29 cellular contexts compared by ENCODE assay signal in genomic region chr18:29586210-29586609, GRCh38.
"Had no signal": no experiment of that assay in that cellular context is flagged by ENCODE, and none has a peak within 500 bp of the region (broad histone marks: within the 10 kb centered on the region; RNA-seq: fewer than 3 reads in every experiment).

No MANE protein-coding gene starts in this region.

- FAIRE-seq: endothelial cell of umbilical vein, islet of Langerhans had no signal

- H3K9me3 ChIP-seq: colonic mucosa, gastroesophageal sphincter, ovary, psoas muscle, sigmoid colon, testis, tibial artery had no signal

- H3K27ac ChIP-seq: colonic mucosa, esophagus muscularis mucosa, foreskin keratinocyte, gastroesophageal sphincter, heart left ventricle, hepatocyte, left lung, ovary, psoas muscle, sigmoid colon, testis, tibial artery had no signal

- H3K4me3 Mint-ChIP-seq: dendritic cell treated with granulocyte-macrophage colony-stimulating factor and Interleukin-4, amounts not matched to agents 40 ng/mL and 50 ng/mL, for 4 days; naive thymus-derived CD8-positive, alpha-beta T cell; nephron progenitor cell; stimulated activated memory B cell treated with anti-CD40 and anti-IgM and Interleukin-4, amounts not matched to agents 10 μg/mL and 1 μg/mL and 100 μg/mL, for 72 hours; type B pancreatic cell had no signal

- H3K36me3 ChIP-seq: colonic mucosa, esophagus muscularis mucosa, gastroesophageal sphincter, heart left ventricle, left lung, ovary, sigmoid colon, tibial artery had no signal

- H2AFZ ChIP-seq: hepatocyte had no signal

- H3K79me2 ChIP-seq: hepatocyte had no signal

- H3K27ac Mint-ChIP-seq: dendritic cell treated with granulocyte-macrophage colony-stimulating factor and Interleukin-4, amounts not matched to agents 40 ng/mL and 50 ng/mL, for 4 days; naive thymus-derived CD8-positive, alpha-beta T cell; nephron progenitor cell; stimulated activated memory B cell treated with anti-CD40 and anti-IgM and Interleukin-4, amounts not matched to agents 10 μg/mL and 1 μg/mL and 100 μg/mL, for 72 hours; type B pancreatic cell had no signal

- H3K4me1 ChIP-seq: colonic mucosa, esophagus muscularis mucosa, foreskin keratinocyte, gastroesophageal sphincter, heart left ventricle, left lung, psoas muscle, sigmoid colon, testis, tibial artery had no signal

- H3K4me2 ChIP-seq: hepatocyte had no signal

- DNase-seq: colonic mucosa; effector CD8-positive, alpha-beta T cell; foreskin keratinocyte; heart left ventricle; left cardiac atrium; left lung; mesenchymal stem cell; naive thymus-derived CD8-positive, alpha-beta T cell; nephron progenitor cell; occipital lobe; ovary; posterior cingulate gyrus; psoas muscle; right cardiac atrium; sigmoid colon; stimulated activated CD4-positive, alpha-beta T cell treated with anti-CD3 and anti-CD28 coated beads, Interleukin-2, amount 100 ng/mL, for 24 hours; stimulated activated CD4-positive, alpha-beta T cell treated with anti-CD3 and anti-CD28 coated beads, Interleukin-4, amount 100 ng/mL, for 4 hours; stimulated activated naive CD8-positive, alpha-beta T cell treated with anti-CD3 and anti-CD28 coated beads, Interleukin-15, Interleukin-2, amounts not matched to agents 100 U/mL and 50 U/mL, for 24 hours; substantia nigra; testis; tibial artery had no signal

- H3K27me3 ChIP-seq: colonic mucosa, esophagus muscularis mucosa, foreskin keratinocyte, gastroesophageal sphincter, heart left ventricle, hepatocyte, left lung, ovary, sigmoid colon, testis, tibial artery had no signal

- H3K9me3 Mint-ChIP-seq: nephron progenitor cell, type B pancreatic cell had no signal

- ATAC-seq: foreskin keratinocyte; gastroesophageal sphincter; heart left ventricle; left cardiac atrium; left lung; naive thymus-derived CD8-positive, alpha-beta T cell; psoas muscle; right cardiac atrium; stimulated activated memory B cell treated with anti-CD40 and anti-IgM and Interleukin-4, amounts not matched to agents 10 μg/mL and 1 μg/mL and 100 μg/mL, for 72 hours; stimulated activated naive CD8-positive, alpha-beta T cell treated with anti-CD3 and anti-CD28 coated beads, Interleukin-15, Interleukin-2, amounts not matched to agents 100 U/mL and 50 U/mL, for 24 hours had no signal

- H3K27me3 Mint-ChIP-seq: dendritic cell treated with granulocyte-macrophage colony-stimulating factor and Interleukin-4, amounts not matched to agents 40 ng/mL and 50 ng/mL, for 4 days; naive thymus-derived CD8-positive, alpha-beta T cell; stimulated activated memory B cell treated with anti-CD40 and anti-IgM and Interleukin-4, amounts not matched to agents 10 μg/mL and 1 μg/mL and 100 μg/mL, for 72 hours; type B pancreatic cell had no signal

- H3K4me1 Mint-ChIP-seq: naive thymus-derived CD8-positive, alpha-beta T cell; nephron progenitor cell; stimulated activated memory B cell treated with anti-CD40 and anti-IgM and Interleukin-4, amounts not matched to agents 10 μg/mL and 1 μg/mL and 100 μg/mL, for 72 hours had no signal

- H3K4me3 ChIP-seq: colonic mucosa, esophagus muscularis mucosa, gastroesophageal sphincter, heart left ventricle, hepatocyte, left lung, ovary, psoas muscle, sigmoid colon, testis, tibial artery had no signal

- H3K36me3 Mint-ChIP-seq: stimulated activated memory B cell treated with anti-CD40 and anti-IgM and Interleukin-4, amounts not matched to agents 10 μg/mL and 1 μg/mL and 100 μg/mL, for 72 hours; type B pancreatic cell had no signal
